In the genomic region with DNA sequence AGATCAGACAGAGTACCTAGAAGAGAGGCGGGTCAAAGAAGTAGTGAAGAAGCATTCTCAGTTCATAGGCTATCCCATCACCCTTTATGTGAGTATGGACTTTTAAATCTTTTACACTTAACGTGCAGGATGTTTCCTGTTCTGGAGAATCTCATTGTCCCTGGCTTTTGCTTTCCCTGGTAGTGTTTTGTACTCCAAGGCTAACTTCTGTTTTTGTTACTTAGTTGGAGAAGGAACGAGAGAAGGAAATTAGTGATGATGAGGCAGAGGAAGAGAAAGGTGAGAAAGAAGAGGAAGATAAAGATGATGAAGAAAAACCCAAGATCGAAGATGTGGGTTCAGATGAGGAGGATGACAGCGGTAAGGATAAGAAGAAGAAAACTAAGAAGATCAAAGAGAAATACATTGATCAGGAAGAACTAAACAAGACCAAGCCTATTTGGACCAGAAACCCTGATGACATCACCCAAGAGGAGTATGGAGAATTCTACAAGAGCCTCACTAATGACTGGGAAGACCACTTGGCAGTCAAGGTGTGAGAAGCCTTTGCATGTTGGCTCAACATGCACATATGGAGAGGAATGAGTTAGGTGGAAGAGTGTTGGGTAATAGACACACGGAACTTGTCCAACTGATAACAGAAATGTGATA, we compare ENCODE assay signal across 10 cellular contexts. TPM values are rescaled to one million over a fixed set of nuclear protein-coding genes. Genes with fewer than 3 reads are reported as not detected.
DNase-seq lines count a peak whose midpoint lies in the region; ATAC-seq and TF ChIP-seq lines count a peak whose summit lies in the region.
"Had no signal": no experiment of that assay in that cellular context is flagged by ENCODE, and none has a peak within 500 bp of the region (broad histone marks: within the 10 kb centered on the region; RNA-seq: fewer than 3 reads in every experiment).

No MANE protein-coding gene starts in this region.

- no peak overlapping the region for H3K4me3 ChIP-seq in SK-N-SH (ENCODE audit: low read depth in 2 of 2, low read length in 1 of 2)

- peak overlapping the region; percentile 100 for H3K27ac Mint-ChIP-seq in activated naive CD4-positive, alpha-beta T cell treated with anti-CD3 and anti-CD28 coated beads, Interleukin-2, amount 50 U/mL, for 72 hours

- 0 out of 2 replicates have a peak overlapping the region, but pooled peaks have one; percentile 98 for H3K4me2 ChIP-seq in SK-N-SH

- H3K36me3 Mint-ChIP-seq in activated naive CD4-positive, alpha-beta T cell treated with anti-CD3 and anti-CD28 coated beads, Interleukin-2, amount 50 U/mL, for 72 hours = peaks cover 70 to 78% of the 10 kb centered on the region in 2 donors

- TF ChIP-seq CTCF in SK-N-SH (IDR thresholded peaks at IDR 0.05) = no peak

- TF ChIP-seq EP300 in SK-N-SH (IDR thresholded peaks at IDR 0.05; ENCODE audit: borderline replicate concordance in 1 of 2, low read depth in 1 of 2, low read length in 1 of 2) = no peak

- no peak for ATAC-seq in SK-N-SH treated with all-trans-retinoic acid at 6 μM for 48 hours
- no peak for ATAC-seq in activated naive CD4-positive, alpha-beta T cell treated with anti-CD3 and anti-CD28 coated beads, Interleukin-2, amount 50 U/mL, for 72 hours
- no peak for ATAC-seq in GM21390 (IDR thresholded peaks at IDR 0.05; ENCODE audit: unreplicated experiment)

- H3K79me2 ChIP-seq in SK-N-SH (ENCODE audit: insufficient read depth) = peaks cover 80% of the 10 kb centered on the region

- 74% methylated on average over 6 of the region's 6 CpGs for WGBS in SK-N-SH (ENCODE audit: low lambda C conversion rate)

- H3K9me3 ChIP-seq in SK-N-SH = no peaks in the 10 kb centered on the region
- H3K9me3 ChIP-seq: upper lobe of left lung had no signal

- H2AFZ ChIP-seq in SK-N-SH (ENCODE audit: low read depth) = no peak overlapping the region

- peak overlapping the region in 1 of 2 experiments; percentile 34; a peak in 2 of 4 replicates for H3K27ac ChIP-seq in SK-N-SH (ENCODE audit: low read depth in 2 of 2, low read length in 1 of 2)

- DNase-seq in SK-N-SH (no peak), pons (ENCODE audit: low spot score) (peak; percentile 46), GOT3 (lab: John Stamatoyannopoulos, UW) (no peak)
- no peak for DNase-seq in activated naive CD4-positive, alpha-beta T cell treated with anti-CD3 and anti-CD28 coated beads, Interleukin-2, amount 50 U/mL, for 72 hours (ENCODE audit: low spot score in 2 of 2)
- DNase-seq: mesenchymal stem cell, NCI-H2081, SHP77 treated with DMSO at 0.1 percent for 48 hours, upper lobe of left lung had no signal

- POLR2A ChIA-PET in SK-N-SH (lab: Yijun Ruan, JAX) = no interaction called here

- H3K36me3 ChIP-seq in SK-N-SH (replicated peaks in 1 of 2; ENCODE audit: control insufficient read depth in 1 of 2, insufficient read depth in 2 of 2, low read length in 1 of 2) = peaks cover 63 to 70% of the 10 kb centered on the region in 2 experiments

- no peaks in the 10 kb centered on the region for H3K27me3 ChIP-seq in SK-N-SH (ENCODE audit: insufficient read depth)
- H3K27me3 ChIP-seq: upper lobe of left lung had no signal

- TF ChIP-seq RAD21 in SK-N-SH (IDR thresholded peaks at IDR 0.05; ENCODE audit: low read length) = no peak

- H3K9ac ChIP-seq in SK-N-SH = no peak overlapping the region

- no peaks in the 10 kb centered on the region for H3K9me2 ChIP-seq in SK-N-SH

- CTCF ChIA-PET in SK-N-SH (lab: Yijun Ruan, JAX) = interaction anchor here (0.6 to 8.1 kb wide), 3 partner anchors 13 to 75 kb away, joined by 3 to 115 read pairs (median 6); no protein-coding TSS in a partner anchor

- peaks cover 82% of the 10 kb centered on the region for H4K20me1 ChIP-seq in SK-N-SH (ENCODE audit: insufficient read depth)

- no peaks in the 10 kb centered on the region for H3K9me3 Mint-ChIP-seq in activated naive CD4-positive, alpha-beta T cell treated with anti-CD3 and anti-CD28 coated beads, Interleukin-2, amount 50 U/mL, for 72 hours

- peaks cover 13 to 39% of the 10 kb centered on the region in 2 experiments; a peak in 3 of 4 replicates for H3K4me1 ChIP-seq in SK-N-SH (ENCODE audit: control insufficient read depth in 1 of 2, insufficient read depth in 2 of 2, low read depth in 1 of 2, low read length in 1 of 2)

- H3F3A ChIP-seq in SK-N-SH (replicated peaks; ENCODE audit: insufficient read depth) = peaks cover 68% of the 10 kb centered on the region

TF ChIP-seq in SK-N-SH, 30 proteins besides CTCF, POLR2A, EP300 and RAD21 (continues in another document):
- TF ChIP-seq RCOR1 (IDR thresholded peaks at IDR 0.05; ENCODE audit: low read length) = no peak
- TF ChIP-seq FOXM1 (IDR thresholded peaks at IDR 0.05; ENCODE audit: low read depth) = no peak

TF ChIP-seq in SK-N-SH treated with all-trans-retinoic acid at 6 μM for 48 hours, 23 proteins besides CTCF, POLR2A, EP300 and RAD21 (continues in another document):
- TF ChIP-seq ISL1 (CRISPR knock-in tag; IDR thresholded peaks at IDR 0.05) (no peak), ESRRG (CRISPR knock-in tag; IDR thresholded peaks at IDR 0.05) (no peak), TCF4 (CRISPR knock-in tag; IDR thresholded peaks at IDR 0.05; ENCODE audit: borderline replicate concordance) (no peak), ZNF8 (CRISPR knock-in tag; IDR thresholded peaks at IDR 0.05) (no peak), ZNF565 (CRISPR knock-in tag; conservative IDR thresholded peaks at IDR 0.05; ENCODE audit: low read depth) (no peak), ZFP3 (CRISPR knock-in tag; IDR thresholded peaks at IDR 0.05) (no peak), ARNTL (CRISPR knock-in tag; IDR thresholded peaks at IDR 0.05; ENCODE audit: borderline replicate concordance, low read depth) (no peak), ZNF70 (CRISPR knock-in tag; IDR thresholded peaks at IDR 0.05) (no peak), SNAI2 (CRISPR knock-in tag; IDR thresholded peaks at IDR 0.05) (no peak), ZC3H10 (CRISPR knock-in tag; IDR thresholded peaks at IDR 0.05) (no peak), CSRNP3 (CRISPR knock-in tag; IDR thresholded peaks at IDR 0.05) (no peak)
- TF ChIP-seq, protein P1, sequence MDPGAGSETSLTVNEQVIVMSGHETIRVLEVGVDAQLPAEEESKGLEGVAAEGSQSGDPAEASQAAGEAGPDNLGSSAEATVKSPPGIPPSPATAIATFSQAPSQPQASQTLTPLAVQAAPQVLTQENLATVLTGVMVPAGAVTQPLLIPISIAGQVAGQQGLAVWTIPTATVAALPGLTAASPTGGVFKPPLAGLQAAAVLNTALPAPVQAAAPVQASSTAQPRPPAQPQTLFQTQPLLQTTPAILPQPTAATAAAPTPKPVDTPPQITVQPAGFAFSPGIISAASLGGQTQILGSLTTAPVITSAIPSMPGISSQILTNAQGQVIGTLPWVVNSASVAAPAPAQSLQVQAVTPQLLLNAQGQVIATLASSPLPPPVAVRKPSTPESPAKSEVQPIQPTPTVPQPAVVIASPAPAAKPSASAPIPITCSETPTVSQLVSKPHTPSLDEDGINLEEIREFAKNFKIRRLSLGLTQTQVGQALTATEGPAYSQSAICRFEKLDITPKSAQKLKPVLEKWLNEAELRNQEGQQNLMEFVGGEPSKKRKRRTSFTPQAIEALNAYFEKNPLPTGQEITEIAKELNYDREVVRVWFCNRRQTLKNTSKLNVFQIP (CRISPR knock-in tag; IDR thresholded peaks at IDR 0.05; ENCODE audit: borderline replicate concordance, low read depth) = no peak

RNA-seq across cellular contexts. Expression of gene HSP90AB1, which starts 3.3 kb away (rescaled TPM):
- 843 and 1,069 TPM in 2 replicates for polyA plus RNA-seq in SK-N-SH (2012; rRNA removed)
- polyA plus RNA-seq in SK-N-SH (2012; cell fraction: cytosol; rRNA removed) = 915 and 1,057 TPM in 2 replicates
- polyA plus RNA-seq in SK-N-SH (2012; cell fraction: nucleus; rRNA removed) = 744 and 797 TPM in 2 replicates
- 1,000 to 10,000 TPM; 1,343 to 1,701 TPM for total RNA-seq in activated naive CD4-positive, alpha-beta T cell treated with anti-CD3 and anti-CD28 coated beads, Interleukin-2, amount 50 U/mL, for 72 hours

RNA-seq across cellular contexts. Expression of gene SLC35B2, which starts 7.1 kb away (rescaled TPM):
- 125 and 163 TPM in 2 replicates for polyA plus RNA-seq in SK-N-SH (2012; rRNA removed)
- polyA plus RNA-seq in SK-N-SH (2012; cell fraction: cytosol; rRNA removed) = 69.7 and 109 TPM in 2 replicates
- polyA plus RNA-seq in SK-N-SH (2012; cell fraction: nucleus; rRNA removed) = 108 and 123 TPM in 2 replicates
- 10 to 100 TPM; 18.3 to 23.8 TPM for total RNA-seq in activated naive CD4-positive, alpha-beta T cell treated with anti-CD3 and anti-CD28 coated beads, Interleukin-2, amount 50 U/mL, for 72 hours

RNA-seq across cellular contexts. Expression of gene NFKBIE, which starts 15.2 kb away (rescaled TPM):
- polyA plus RNA-seq in SK-N-SH (2012; rRNA removed) = 5.8 and 6.4 TPM in 2 replicates
- 4.0 and 4.4 TPM in 2 replicates for polyA plus RNA-seq in SK-N-SH (2012; cell fraction: cytosol; rRNA removed)
- 7.8 and 12.0 TPM in 2 replicates for polyA plus RNA-seq in SK-N-SH (2012; cell fraction: nucleus; rRNA removed)
- 10 to 100 TPM; 17.7 to 19.9 TPM for total RNA-seq in activated naive CD4-positive, alpha-beta T cell treated with anti-CD3 and anti-CD28 coated beads, Interleukin-2, amount 50 U/mL, for 72 hours

RNA-seq across cellular contexts. Expression of gene TMEM151B, which starts 20.1 kb away (rescaled TPM):
- 0.05 and 0.10 TPM in 2 replicates for polyA plus RNA-seq in SK-N-SH (2012; rRNA removed)
- polyA plus RNA-seq in SK-N-SH (2012; cell fraction: cytosol; rRNA removed) = 0.08 and 0.18 TPM in 2 replicates
- polyA plus RNA-seq in SK-N-SH (2012; cell fraction: nucleus; rRNA removed) = 0.32 and 0.50 TPM in 2 replicates
- total RNA-seq in activated naive CD4-positive, alpha-beta T cell treated with anti-CD3 and anti-CD28 coated beads, Interleukin-2, amount 50 U/mL, for 72 hours = under 1 TPM in 1 of 2 donors, not detected in 1; 0.20 TPM
- total RNA-seq: upper lobe of left lung had no signal

RNA-seq across cellular contexts. Expression of gene SLC29A1, which starts 26.8 kb away (rescaled TPM):
- 44.5 and 49.7 TPM in 2 replicates for polyA plus RNA-seq in SK-N-SH (2012; rRNA removed)
- 23.7 and 34.3 TPM in 2 replicates for polyA plus RNA-seq in SK-N-SH (2012; cell fraction: cytosol; rRNA removed)
- polyA plus RNA-seq in SK-N-SH (2012; cell fraction: nucleus; rRNA removed) = 72.9 and 74.9 TPM in 2 replicates
- total RNA-seq in activated naive CD4-positive, alpha-beta T cell treated with anti-CD3 and anti-CD28 coated beads, Interleukin-2, amount 50 U/mL, for 72 hours = 10 to 100 TPM; 37.1 to 56.5 TPM
